Comparison of ENCODE assay signal across 1 cellular context in genomic region chr12:24760162-24760561, GRCh38.
A peak's percentile ranks its signal among the peaks of the same experiment; 100 is the strongest.
TF ChIP-seq lines count a peak whose summit lies in the region.

No MANE protein-coding gene starts in this region.

TF ChIP-seq in HepG2, 621 proteins besides CTCF, POLR2A, EP300 and RAD21 (continued from another document):
- TF ChIP-seq TFE3 (CRISPR knock-in tag; IDR thresholded peaks at IDR 0.05): no peak
- TF ChIP-seq ZNF7 (CRISPR knock-in tag; IDR thresholded peaks at IDR 0.05): no peak
- TF ChIP-seq HHEX (CRISPR knock-in tag; IDR thresholded peaks at IDR 0.05): peak; percentile 28; the same call in 1 of the 2 replicates
- no peak for TF ChIP-seq ATF6 (CRISPR knock-in tag; conservative IDR thresholded peaks at IDR 0.05)
- TF ChIP-seq JARID2 (CRISPR knock-in tag; IDR thresholded peaks at IDR 0.05; ENCODE audit: insufficient replicate concordance): no peak
- no peak for TF ChIP-seq KLF12 (CRISPR knock-in tag; IDR thresholded peaks at IDR 0.05; ENCODE audit: borderline replicate concordance)
- no peak for TF ChIP-seq ZNF430 (CRISPR knock-in tag; IDR thresholded peaks at IDR 0.05)
- TF ChIP-seq TBX3 (IDR thresholded peaks at IDR 0.05; ENCODE audit: borderline replicate concordance): peak; percentile 76
- no peak for TF ChIP-seq HNRNPLL (IDR thresholded peaks at IDR 0.05; ENCODE audit: low read depth, low read length, poor library complexity, severe bottlenecking)
- no peak for TF ChIP-seq SOX6 (IDR thresholded peaks at IDR 0.05)
- TF ChIP-seq SOX6 (CRISPR knock-in tag; IDR thresholded peaks at IDR 0.05): peak; percentile 58
- TF ChIP-seq ZSCAN20 (CRISPR knock-in tag; IDR thresholded peaks at IDR 0.05; ENCODE audit: borderline replicate concordance): no peak
- TF ChIP-seq TCF7 (IDR thresholded peaks at IDR 0.05; ENCODE audit: low read depth): peak; percentile 27; the same call in 1 of the 2 replicates
- TF ChIP-seq FLYWCH1 (CRISPR knock-in tag; IDR thresholded peaks at IDR 0.05): no peak
